ENCODE assay signal across 13 cellular contexts in genomic region chr10:59279991-59280390, GRCh38.
DNase-seq lines count a peak whose midpoint lies in the region; TF ChIP-seq lines count a peak whose summit lies in the region.
"Had no signal": no experiment of that assay in that cellular context is flagged by ENCODE, and none has a peak within 500 bp of the region (broad histone marks: within the 10 kb centered on the region; RNA-seq: fewer than 3 reads in every experiment).

No MANE protein-coding gene starts in this region.

- H3K4me2 ChIP-seq in osteoblast (ENCODE audit: insufficient read depth, low read length): no peak overlapping the region
- H3K4me2 ChIP-seq: A549 had no signal

- no peak overlapping the region for H2AFZ ChIP-seq in osteoblast (ENCODE audit: low read length)
- H2AFZ ChIP-seq: GM23248 had no signal

- no peaks in the 10 kb centered on the region for H3K36me3 Mint-ChIP-seq in neural crest cell (ENCODE audit: low read depth)
- H3K36me3 Mint-ChIP-seq: CD4-positive, alpha-beta memory T cell had no signal

- peak overlapping the region in 56 of 59 donors; percentile 6 to 98 (median 92) for H3K27ac ChIP-seq in dorsolateral prefrontal cortex
- peak overlapping the region; percentile 58 for H3K27ac ChIP-seq in skeletal muscle tissue (ENCODE audit: low read depth, low read length)
- no peak overlapping the region for H3K27ac ChIP-seq in osteoblast (ENCODE audit: low read depth, low read length)
- H3K27ac ChIP-seq: A549, C4-2B, GM23248 had no signal

- H3K27me3 ChIP-seq in dorsolateral prefrontal cortex (no peaks in the 10 kb centered on the region), skeletal muscle tissue (ENCODE audit: control insufficient read depth in 3 of 3, insufficient read depth in 3 of 3, low read length in 3 of 3) (no peaks in the 10 kb centered on the region), osteoblast (ENCODE audit: insufficient read depth, low read length) (no peaks in the 10 kb centered on the region)
- H3K27me3 ChIP-seq: BE2C had no signal

- H3K4me3 ChIP-seq in dorsolateral prefrontal cortex (no peak overlapping the region), skeletal muscle tissue (ENCODE audit: low read length in 3 of 3) (no peak overlapping the region), osteoblast (ENCODE audit: insufficient read depth, low read length) (no peak overlapping the region)
- H3K4me3 ChIP-seq: A549, GM12878, GM23248 had no signal

- peaks cover 6% of the 10 kb centered on the region for H3K4me1 Mint-ChIP-seq in neural crest cell
- H3K4me1 Mint-ChIP-seq: CD4-positive, alpha-beta memory T cell had no signal

- H3K9me3 Mint-ChIP-seq in neural crest cell: no peaks in the 10 kb centered on the region

- H3K27ac Mint-ChIP-seq in neural crest cell (ENCODE audit: unreplicated experiment): peak overlapping the region; percentile 67
- H3K27ac Mint-ChIP-seq: CD4-positive, alpha-beta memory T cell had no signal

- no peaks in the 10 kb centered on the region for H3K79me2 ChIP-seq in osteoblast (ENCODE audit: insufficient read depth, low read length)

- H4K20me1 ChIP-seq in osteoblast (ENCODE audit: insufficient read depth, low read length): no peaks in the 10 kb centered on the region

- TF ChIP-seq CTCF in dorsolateral prefrontal cortex (IDR thresholded peaks at IDR 0.05 in 54 of 56, conservative IDR thresholded peaks at IDR 0.05 in 2 of 56; ENCODE audit: low read depth in 1 of 56, partially characterized antibody in 56 of 56) (no peak), neural crest cell (conservative IDR thresholded peaks at IDR 0.05) (no peak), osteoblast (IDR thresholded peaks at IDR 0.05; ENCODE audit: extremely low read depth, low read depth, low read length) (no peak)

- intact Hi-C loops in dorsolateral prefrontal cortex (cut with DNase I): loop anchor here in 1 of 2 donors (5.0 kb wide), 1 partner anchor 82 kb away; the partner anchor contains the start of gene FAM13C

- H3K9me3 ChIP-seq in skeletal muscle tissue (ENCODE audit: control insufficient read depth in 3 of 3, low read length in 3 of 3) (no peaks in the 10 kb centered on the region), osteoblast (ENCODE audit: low read depth, low read length) (no peaks in the 10 kb centered on the region)
- H3K9me3 ChIP-seq: A549, BE2C had no signal

- DNase-seq in dorsolateral prefrontal cortex (no peak), neural crest cell (ENCODE audit: low read depth, low spot score) (no peak), activated gamma-delta T cell (lab: John Stamatoyannopoulos, UW) (no peak), NCI-H446 treated with DMSO at 0.1 percent for 48 hours (lab: John Stamatoyannopoulos, UW) (no peak), osteoblast (ENCODE audit: insufficient read length, low spot score, missing footprints) (no peak)
- DNase-seq: BE2C; CD4-positive, alpha-beta memory T cell; DMS79; GM23248 had no signal

- H3K4me1 ChIP-seq in skeletal muscle tissue (ENCODE audit: control insufficient read depth in 3 of 3, insufficient read depth in 3 of 3, low read length in 3 of 3): peaks cover 29 to 41% (median 30%) of the 10 kb centered on the region in 3 donors
- no peaks in the 10 kb centered on the region for H3K4me1 ChIP-seq in osteoblast (ENCODE audit: insufficient read depth, low read length)
- H3K4me1 ChIP-seq: A549 had no signal

- no peak overlapping the region for H3K9ac ChIP-seq in skeletal muscle tissue (ENCODE audit: low read depth in 1 of 3, low read length in 3 of 3)
- H3K9ac ChIP-seq: GM23248 had no signal

- no peak overlapping the region for H3K4me3 Mint-ChIP-seq in neural crest cell
- H3K4me3 Mint-ChIP-seq: CD4-positive, alpha-beta memory T cell had no signal

- H3K27me3 Mint-ChIP-seq in neural crest cell (ENCODE audit: low read depth): no peaks in the 10 kb centered on the region
- H3K27me3 Mint-ChIP-seq: CD4-positive, alpha-beta memory T cell had no signal

- H3K36me3 ChIP-seq in skeletal muscle tissue (ENCODE audit: control insufficient read depth in 3 of 3, insufficient read depth in 3 of 3, low read length in 3 of 3): peaks cover 0 to 5% (median 2%) of the 10 kb centered on the region in 3 donors
- H3K36me3 ChIP-seq in osteoblast (ENCODE audit: insufficient read depth, low read length): no peaks in the 10 kb centered on the region
- H3K36me3 ChIP-seq: BE2C had no signal
